8 cellular contexts compared by ENCODE assay signal in genomic region chr15:85289677-85290365, GRCh38.
DNase-seq lines count a peak whose midpoint lies in the region; ATAC-seq and TF ChIP-seq lines count a peak whose summit lies in the region.

No MANE protein-coding gene starts in this region.

- H3K27ac ChIP-seq in foreskin keratinocyte = no peak overlapping the region

- ATAC-seq in T-helper 17 cell (peak; percentile 49), foreskin keratinocyte (peak; percentile 89), GM21576 (IDR thresholded peaks at IDR 0.05; ENCODE audit: unreplicated experiment) (no peak), HG03025 (IDR thresholded peaks at IDR 0.05; ENCODE audit: low FRiP score, unreplicated experiment) (no peak)

- TF ChIP-seq CTCF in LNCAP (IDR thresholded peaks at IDR 0.05) (peak; percentile 73), foreskin keratinocyte (conservative IDR thresholded peaks at IDR 0.05) (peak; percentile 82), progenitor cell of endocrine pancreas (IDR thresholded peaks at IDR 0.05; ENCODE audit: unreplicated experiment) (peak; percentile 36)

- H3K4me1 ChIP-seq in foreskin keratinocyte = peaks cover 15% of the 10 kb centered on the region

- peaks cover 34% of the 10 kb centered on the region for H3K27me3 Mint-ChIP-seq in T-helper 17 cell
- peaks cover 14% of the 10 kb centered on the region for H3K27me3 Mint-ChIP-seq in progenitor cell of endocrine pancreas

- peaks cover 7% of the 10 kb centered on the region for H3K4me1 Mint-ChIP-seq in T-helper 17 cell
- H3K4me1 Mint-ChIP-seq in progenitor cell of endocrine pancreas (ENCODE audit: low read depth) = no peaks in the 10 kb centered on the region

- H3K27me3 ChIP-seq in foreskin keratinocyte = peaks cover 4% of the 10 kb centered on the region

- DNase-seq in SIG-M5 treated with dmso at 0.1 percent for 504 hours (lab: John Stamatoyannopoulos, UW; ENCODE audit: unreplicated experiment) (peak; percentile 29), SIG-M5 (lab: John Stamatoyannopoulos, UW) (no peak), T-helper 17 cell (no peak), foreskin keratinocyte (peak; percentile 46 to 74), progenitor cell of endocrine pancreas (ENCODE audit: low spot score, unreplicated experiment) (no peak)

- H3K27ac Mint-ChIP-seq in T-helper 17 cell = no peak overlapping the region
- no peak overlapping the region for H3K27ac Mint-ChIP-seq in progenitor cell of endocrine pancreas

- no peaks in the 10 kb centered on the region for H3K9me3 ChIP-seq in T-helper 17 cell (ENCODE audit: control insufficient read depth, low read length, poor library complexity, severe bottlenecking)

- H3K4me3 Mint-ChIP-seq in T-helper 17 cell = no peak overlapping the region
- H3K4me3 Mint-ChIP-seq in progenitor cell of endocrine pancreas (ENCODE audit: low read depth) = no peak overlapping the region

- H3K9me3 Mint-ChIP-seq in progenitor cell of endocrine pancreas (ENCODE audit: low read depth) = no peaks in the 10 kb centered on the region

- H3K36me3 Mint-ChIP-seq in T-helper 17 cell (ENCODE audit: low read depth) = peaks cover 2% of the 10 kb centered on the region
- no peaks in the 10 kb centered on the region for H3K36me3 Mint-ChIP-seq in progenitor cell of endocrine pancreas (ENCODE audit: insufficient read depth)

Comparison
In these comparisons a context has a peak if more than half of its experiments do, and no peak if none do; other contexts are left out.
1. DNase-seq: peak in SIG-M5 treated with dmso at 0.1 percent for 504 hours (single experiment) and foreskin keratinocyte (2 of 2); none in SIG-M5 (single experiment), T-helper 17 cell (0 of 3) and progenitor cell of endocrine pancreas (single experiment).
2. ATAC-seq: peak in T-helper 17 cell (single experiment) and foreskin keratinocyte (single experiment); none in GM21576 (single experiment) and HG03025 (single experiment).
3. Peak in every context shown above with its lines, with median percentiles within 50 percentile points of each other: CTCF ChIP-seq.